ENCODE assay signal across 1 cellular context in genomic region chr3:14921034-14921616, GRCh38.
TF ChIP-seq lines count a peak whose summit lies in the region.

No MANE protein-coding gene starts in this region.

TF ChIP-seq in K562, 482 proteins besides CTCF, POLR2A, EP300 and RAD21 (continued from another document and continues in another):
- TF ChIP-seq ATF6 (CRISPR knock-in tag; IDR thresholded peaks at IDR 0.05) (no peak), ETS2 (tag; IDR thresholded peaks at IDR 0.05; ENCODE audit: borderline replicate concordance, poor library complexity, severe bottlenecking) (no peak), SMC3 (conservative IDR thresholded peaks at IDR 0.05; ENCODE audit: insufficient read depth, low read depth, low read length) (peak; percentile 97), ZNF133 (CRISPR knock-in tag; IDR thresholded peaks at IDR 0.05) (no peak), ZNF143 (CRISPR knock-in tag; IDR thresholded peaks at IDR 0.05) (0 out of 2 replicates have a peak, but pooled peaks have one; percentile 31), ZNF778 (CRISPR knock-in tag; IDR thresholded peaks at IDR 0.05) (no peak), CHCHD3 (CRISPR knock-in tag; IDR thresholded peaks at IDR 0.05) (no peak), RBFOX2 (IDR thresholded peaks at IDR 0.05; ENCODE audit: low read depth, low read length) (no peak), ELF1 (tag; IDR thresholded peaks at IDR 0.05) (no peak), ADNP (tag; IDR thresholded peaks at IDR 0.05) (no peak), ZNF140 (CRISPR knock-in tag; IDR thresholded peaks at IDR 0.05) (no peak), ZKSCAN3 (CRISPR knock-in tag; IDR thresholded peaks at IDR 0.05) (no peak), POLR2AphosphoS5 (IDR thresholded peaks at IDR 0.05; ENCODE audit: control insufficient read depth, insufficient read depth, low read depth, low read length) (no peak), NR2C2 (CRISPR knock-in tag; IDR thresholded peaks at IDR 0.05) (peak; percentile 51; the same call in 1 of the 2 replicates), NR2C2 (tag; IDR thresholded peaks at IDR 0.05) (no peak), PRPF4 (IDR thresholded peaks at IDR 0.05; ENCODE audit: insufficient read depth, low read depth, low read length, poor library complexity, severe bottlenecking) (no peak), ZNF668 (CRISPR knock-in tag; IDR thresholded peaks at IDR 0.05) (no peak), ZNF212 (CRISPR knock-in tag; IDR thresholded peaks at IDR 0.05) (no peak), PHF21A (IDR thresholded peaks at IDR 0.05; ENCODE audit: borderline replicate concordance, low read depth) (no peak), XRCC3 (IDR thresholded peaks at IDR 0.05) (no peak), ZKSCAN8 (CRISPR knock-in tag; IDR thresholded peaks at IDR 0.05) (no peak), TEAD2 (tag; IDR thresholded peaks at IDR 0.05) (no peak), ZSCAN29 (IDR thresholded peaks at IDR 0.05) (no peak), ZNF699 (CRISPR knock-in tag; IDR thresholded peaks at IDR 0.05; ENCODE audit: insufficient replicate concordance) (no peak), ZNF316 (IDR thresholded peaks at IDR 0.05) (peak; percentile 78), ZNF217 (CRISPR knock-in tag; IDR thresholded peaks at IDR 0.05) (no peak), ZFX (CRISPR knock-in tag; IDR thresholded peaks at IDR 0.05) (no peak), GABPB2 (CRISPR knock-in tag; conservative IDR thresholded peaks at IDR 0.05) (no peak), PML (IDR thresholded peaks at IDR 0.05; ENCODE audit: low read length) (no peak), DACH1 (IDR thresholded peaks at IDR 0.05; ENCODE audit: partially characterized antibody) (no peak), NR1H2 (CRISPR knock-in tag; IDR thresholded peaks at IDR 0.05) (no peak), PCBP2 (IDR thresholded peaks at IDR 0.05; ENCODE audit: low read depth, low read length, poor library complexity, severe bottlenecking) (no peak), ARID2 (IDR thresholded peaks at IDR 0.05) (peak; percentile 55; the same call in 1 of the 2 replicates), TSC22D4 (tag; IDR thresholded peaks at IDR 0.05) (no peak), CBX1 (IDR thresholded peaks at IDR 0.05; ENCODE audit: low read depth) (no peak), GABPA (tag; conservative IDR thresholded peaks at IDR 0.05; ENCODE audit: low read depth) (no peak), ZNF696 (CRISPR knock-in tag; conservative IDR thresholded peaks at IDR 0.05) (no peak), CREM (IDR thresholded peaks at IDR 0.05; ENCODE audit: low read depth) (0 out of 2 replicates have a peak, but pooled peaks have one; percentile 20), SP1 (CRISPR knock-in tag; IDR thresholded peaks at IDR 0.05) (peak; percentile 69), SMARCB1 (IDR thresholded peaks at IDR 0.05; ENCODE audit: insufficient read length, low read depth) (no peak), MCM7 (IDR thresholded peaks at IDR 0.05) (no peak), GABPB1 (CRISPR knock-in tag; IDR thresholded peaks at IDR 0.05) (no peak), CTBP1 (IDR thresholded peaks at IDR 0.05; ENCODE audit: borderline replicate concordance) (peak; percentile 57; the same call in 1 of the 2 replicates), ZNF780A (CRISPR knock-in tag; IDR thresholded peaks at IDR 0.05) (no peak), CBX5 (IDR thresholded peaks at IDR 0.05; ENCODE audit: borderline replicate concordance, low read depth) (no peak), SMAD4 (CRISPR knock-in tag; conservative IDR thresholded peaks at IDR 0.05) (no peak), ZNF121 (CRISPR knock-in tag; conservative IDR thresholded peaks at IDR 0.05) (no peak), ZNF655 (CRISPR knock-in tag; IDR thresholded peaks at IDR 0.05) (no peak), FOXM1 (IDR thresholded peaks at IDR 0.05; ENCODE audit: low read depth) (no peak), FOXM1 (CRISPR knock-in tag; IDR thresholded peaks at IDR 0.05; ENCODE audit: low read depth) (no peak), DMBX1 (CRISPR knock-in tag; IDR thresholded peaks at IDR 0.05; ENCODE audit: borderline replicate concordance) (no peak), TEAD1 (CRISPR knock-in tag; IDR thresholded peaks at IDR 0.05) (no peak), TRIM25 (IDR thresholded peaks at IDR 0.05; ENCODE audit: borderline replicate concordance) (no peak), MAZ (CRISPR knock-in tag; conservative IDR thresholded peaks at IDR 0.05 in 1 of 2, IDR thresholded peaks at IDR 0.05 in 1 of 2) (peak; percentile 61 to 80; a peak in 2 of 4 replicates), ZNF274 (IDR thresholded peaks at IDR 0.05; ENCODE audit: borderline replicate concordance, low read depth, low read length) (no peak)
- TF ChIP-seq, protein P1, sequence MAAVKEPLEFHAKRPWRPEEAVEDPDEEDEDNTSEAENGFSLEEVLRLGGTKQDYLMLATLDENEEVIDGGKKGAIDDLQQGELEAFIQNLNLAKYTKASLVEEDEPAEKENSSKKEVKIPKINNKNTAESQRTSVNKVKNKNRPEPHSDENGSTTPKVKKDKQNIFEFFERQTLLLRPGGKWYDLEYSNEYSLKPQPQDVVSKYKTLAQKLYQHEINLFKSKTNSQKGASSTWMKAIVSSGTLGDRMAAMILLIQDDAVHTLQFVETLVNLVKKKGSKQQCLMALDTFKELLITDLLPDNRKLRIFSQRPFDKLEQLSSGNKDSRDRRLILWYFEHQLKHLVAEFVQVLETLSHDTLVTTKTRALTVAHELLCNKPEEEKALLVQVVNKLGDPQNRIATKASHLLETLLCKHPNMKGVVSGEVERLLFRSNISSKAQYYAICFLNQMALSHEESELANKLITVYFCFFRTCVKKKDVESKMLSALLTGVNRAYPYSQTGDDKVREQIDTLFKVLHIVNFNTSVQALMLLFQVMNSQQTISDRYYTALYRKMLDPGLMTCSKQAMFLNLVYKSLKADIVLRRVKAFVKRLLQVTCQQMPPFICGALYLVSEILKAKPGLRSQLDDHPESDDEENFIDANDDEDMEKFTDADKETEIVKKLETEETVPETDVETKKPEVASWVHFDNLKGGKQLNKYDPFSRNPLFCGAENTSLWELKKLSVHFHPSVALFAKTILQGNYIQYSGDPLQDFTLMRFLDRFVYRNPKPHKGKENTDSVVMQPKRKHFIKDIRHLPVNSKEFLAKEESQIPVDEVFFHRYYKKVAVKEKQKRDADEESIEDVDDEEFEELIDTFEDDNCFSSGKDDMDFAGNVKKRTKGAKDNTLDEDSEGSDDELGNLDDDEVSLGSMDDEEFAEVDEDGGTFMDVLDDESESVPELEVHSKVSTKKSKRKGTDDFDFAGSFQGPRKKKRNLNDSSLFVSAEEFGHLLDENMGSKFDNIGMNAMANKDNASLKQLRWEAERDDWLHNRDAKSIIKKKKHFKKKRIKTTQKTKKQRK (IDR thresholded peaks at IDR 0.05; ENCODE audit: borderline replicate concordance, low read depth, low read length) = no peak
- TF ChIP-seq, protein P2, sequence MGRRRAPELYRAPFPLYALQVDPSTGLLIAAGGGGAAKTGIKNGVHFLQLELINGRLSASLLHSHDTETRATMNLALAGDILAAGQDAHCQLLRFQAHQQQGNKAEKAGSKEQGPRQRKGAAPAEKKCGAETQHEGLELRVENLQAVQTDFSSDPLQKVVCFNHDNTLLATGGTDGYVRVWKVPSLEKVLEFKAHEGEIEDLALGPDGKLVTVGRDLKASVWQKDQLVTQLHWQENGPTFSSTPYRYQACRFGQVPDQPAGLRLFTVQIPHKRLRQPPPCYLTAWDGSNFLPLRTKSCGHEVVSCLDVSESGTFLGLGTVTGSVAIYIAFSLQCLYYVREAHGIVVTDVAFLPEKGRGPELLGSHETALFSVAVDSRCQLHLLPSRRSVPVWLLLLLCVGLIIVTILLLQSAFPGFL (CRISPR knock-in tag; IDR thresholded peaks at IDR 0.05) = no peak
- TF ChIP-seq, protein P3, sequence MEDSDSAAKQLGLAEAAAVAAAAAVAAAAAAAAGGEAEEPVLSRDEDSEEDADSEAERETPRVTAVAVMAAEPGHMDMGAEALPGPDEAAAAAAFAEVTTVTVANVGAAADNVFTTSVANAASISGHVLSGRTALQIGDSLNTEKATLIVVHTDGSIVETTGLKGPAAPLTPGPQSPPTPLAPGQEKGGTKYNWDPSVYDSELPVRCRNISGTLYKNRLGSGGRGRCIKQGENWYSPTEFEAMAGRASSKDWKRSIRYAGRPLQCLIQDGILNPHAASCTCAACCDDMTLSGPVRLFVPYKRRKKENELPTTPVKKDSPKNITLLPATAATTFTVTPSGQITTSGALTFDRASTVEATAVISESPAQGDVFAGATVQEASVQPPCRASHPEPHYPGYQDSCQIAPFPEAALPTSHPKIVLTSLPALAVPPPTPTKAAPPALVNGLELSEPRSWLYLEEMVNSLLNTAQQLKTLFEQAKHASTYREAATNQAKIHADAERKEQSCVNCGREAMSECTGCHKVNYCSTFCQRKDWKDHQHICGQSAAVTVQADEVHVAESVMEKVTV (CRISPR knock-in tag; IDR thresholded peaks at IDR 0.05) = peak; percentile 91
- TF ChIP-seq, protein P4, sequence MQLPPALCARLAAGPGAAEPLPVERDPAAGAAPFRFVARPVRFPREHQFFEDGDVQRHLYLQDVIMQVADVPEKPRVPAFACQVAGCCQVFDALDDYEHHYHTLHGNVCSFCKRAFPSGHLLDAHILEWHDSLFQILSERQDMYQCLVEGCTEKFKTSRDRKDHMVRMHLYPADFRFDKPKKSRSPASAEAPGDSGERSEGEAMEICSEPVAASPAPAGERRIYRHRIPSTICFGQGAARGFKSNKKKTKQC (CRISPR knock-in tag; IDR thresholded peaks at IDR 0.05) = peak; percentile 87; the same call in 1 of the 2 replicates
- TF ChIP-seq, protein P5, sequence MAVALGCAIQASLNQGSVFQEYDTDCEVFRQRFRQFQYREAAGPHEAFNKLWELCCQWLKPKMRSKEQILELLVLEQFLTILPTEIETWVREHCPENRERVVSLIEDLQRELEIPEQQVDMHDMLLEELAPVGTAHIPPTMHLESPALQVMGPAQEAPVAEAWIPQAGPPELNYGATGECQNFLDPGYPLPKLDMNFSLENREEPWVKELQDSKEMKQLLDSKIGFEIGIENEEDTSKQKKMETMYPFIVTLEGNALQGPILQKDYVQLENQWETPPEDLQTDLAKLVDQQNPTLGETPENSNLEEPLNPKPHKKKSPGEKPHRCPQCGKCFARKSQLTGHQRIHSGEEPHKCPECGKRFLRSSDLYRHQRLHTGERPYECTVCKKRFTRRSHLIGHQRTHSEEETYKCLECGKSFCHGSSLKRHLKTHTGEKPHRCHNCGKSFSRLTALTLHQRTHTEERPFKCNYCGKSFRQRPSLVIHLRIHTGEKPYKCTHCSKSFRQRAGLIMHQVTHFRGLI (CRISPR knock-in tag; IDR thresholded peaks at IDR 0.05) = no peak
